ENCODE assay signal across 1 cellular context in the genomic region with DNA sequence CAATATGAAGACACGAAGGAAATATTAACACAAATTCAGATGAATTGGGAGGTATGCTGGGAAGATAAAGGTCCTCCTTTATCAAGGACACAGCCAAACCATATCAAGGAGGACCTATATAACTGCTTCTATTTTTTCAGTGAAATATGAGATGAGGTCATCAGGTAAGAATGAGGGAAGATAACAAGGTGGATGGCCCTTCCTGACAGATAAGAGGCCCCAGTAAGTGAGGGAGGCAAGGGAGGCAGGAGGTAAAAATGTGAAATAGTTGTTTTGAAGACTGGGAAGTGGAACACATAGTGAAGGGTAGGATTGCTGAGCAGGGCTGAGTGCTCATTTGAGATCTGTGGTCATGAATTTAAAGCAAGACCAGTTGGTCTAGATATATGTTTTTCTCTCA.
TF ChIP-seq lines count a peak whose summit lies in the region.

No MANE protein-coding gene starts in this region.

TF ChIP-seq in HepG2, 621 proteins besides CTCF, POLR2A, EP300 and RAD21:
- TF ChIP-seq ATF7 (IDR thresholded peaks at IDR 0.05) (peak; percentile 87), ATF7 (CRISPR knock-in tag; IDR thresholded peaks at IDR 0.05) (no peak), ZFP82 (CRISPR knock-in tag; IDR thresholded peaks at IDR 0.05; ENCODE audit: borderline replicate concordance) (no peak)
